ENCODE assay signal across 24 cellular contexts in genomic region chr1:237071641-237072420, GRCh38. TPM values are rescaled to one million over a fixed set of nuclear protein-coding genes. Genes with fewer than 3 reads are reported as not detected.
A peak's percentile ranks its signal among the peaks of the same experiment; 100 is the strongest.
DNase-seq lines count a peak whose midpoint lies in the region; ATAC-seq, FAIRE-seq and TF ChIP-seq lines count a peak whose summit lies in the region.
"Had no signal": no experiment of that assay in that cellular context is flagged by ENCODE, and none has a peak within 500 bp of the region (broad histone marks: within the 10 kb centered on the region; RNA-seq: fewer than 3 reads in every experiment).

No MANE protein-coding gene starts in this region.

- H4K5ac ChIP-seq in H1 (ENCODE audit: insufficient read length, low read depth, low read length): no peak overlapping the region

- TF ChIP-seq CTCF in H1 (IDR thresholded peaks at IDR 0.05; ENCODE audit: control extremely low read depth in 1 of 3, insufficient read depth in 1 of 3, low read depth in 1 of 3, low read length in 3 of 3) (no peak), cardiac muscle cell (IDR thresholded peaks at IDR 0.05; ENCODE audit: low read depth, low read length) (no peak), right atrium auricular region (IDR thresholded peaks at IDR 0.05) (no peak), upper lobe of right lung (IDR thresholded peaks at IDR 0.05) (no peak), testis (IDR thresholded peaks at IDR 0.05) (no peak)

- TF ChIP-seq POLR2A in H1 (IDR thresholded peaks at IDR 0.05; ENCODE audit: control extremely low read depth in 1 of 2, low read depth in 2 of 2, low read length in 2 of 2) (no peak), testis (IDR thresholded peaks at IDR 0.05) (no peak)

- H2BK12ac ChIP-seq in H1 (ENCODE audit: low read depth, low read length): no peak overlapping the region

- no peak overlapping the region for H3K18ac ChIP-seq in H1 (ENCODE audit: extremely low read depth, low read length)

- H3K56ac ChIP-seq in H1 (replicated peaks; ENCODE audit: insufficient read length, low read depth, low read length): no peak overlapping the region

- H4K20me1 ChIP-seq in H1 (replicated peaks in 1 of 2; ENCODE audit: control insufficient read depth in 1 of 2, insufficient read depth in 2 of 2, low read length in 2 of 2): no peaks in the 10 kb centered on the region
- H4K20me1 ChIP-seq: BLaER1 treated with 17β-estradiol and CSF1 and Interleukin-3, amounts not matched to agents 10 nM and 100 nM had no signal

- POLR2A ChIA-PET in H1 (lab: Charles Lee; ENCODE audit: partially characterized antibody): no interaction called here

- no peak overlapping the region for H3K23ac ChIP-seq in H1 (ENCODE audit: insufficient read length)

- no peak overlapping the region for H2BK15ac ChIP-seq in H1 (ENCODE audit: low read length)

- H3K27ac ChIP-seq in H1 (ENCODE audit: low read depth, low read length) (no peak overlapping the region; the same call in 1 of the 2 replicates), cardiac muscle cell (peak overlapping the region; percentile 55), right atrium auricular region (peak overlapping the region; percentile 48 to 59), upper lobe of right lung (no peak overlapping the region), testis (no peak overlapping the region)
- H3K27ac ChIP-seq: A549; BLaER1 treated with 17β-estradiol and CSF1 and Interleukin-3, amounts not matched to agents 10 nM and 100 nM; SJCRH30 had no signal

- H2BK5ac ChIP-seq in H1 (ENCODE audit: low read depth, low read length): no peak overlapping the region

- H3K4me1 ChIP-seq in H1 (replicated peaks in 1 of 4; ENCODE audit: control insufficient read depth in 3 of 4, insufficient read depth in 4 of 4, low read length in 3 of 4) (peaks cover 0 to 3% (median 2%) of the 10 kb centered on the region in 4 experiments; a peak in 2 of 7 replicates), cardiac muscle cell (ENCODE audit: low read depth) (peaks cover 22% of the 10 kb centered on the region), right atrium auricular region (peaks cover 0 to 31% of the 10 kb centered on the region in 2 donors), upper lobe of right lung (no peaks in the 10 kb centered on the region), testis (no peaks in the 10 kb centered on the region)
- H3K4me1 ChIP-seq: A549, SJCRH30 had no signal

- ATAC-seq in upper lobe of right lung: peak; percentile 14
- ATAC-seq: A549, HCT116 had no signal

- no peak overlapping the region for H2BK20ac ChIP-seq in H1 (ENCODE audit: low read length)

- no peak overlapping the region for H3K9ac ChIP-seq in H1 (replicated peaks in 1 of 4; ENCODE audit: extremely low read depth in 1 of 4, low read depth in 3 of 4, low read length in 3 of 4)
- H3K9ac ChIP-seq: BLaER1 treated with 17β-estradiol and CSF1 and Interleukin-3, amounts not matched to agents 10 nM and 100 nM had no signal

- H3K79me2 ChIP-seq in H1 (ENCODE audit: control insufficient read depth in 1 of 2, insufficient read depth in 2 of 2, low read length in 2 of 2): peaks cover 0 to 14% of the 10 kb centered on the region in 2 experiments; a peak in 3 of 4 replicates

- H2BK120ac ChIP-seq in H1 (replicated peaks; ENCODE audit: low read depth, low read length): no peak overlapping the region

- H3K23me2 ChIP-seq in H1 (ENCODE audit: low read depth, low read length): no peaks in the 10 kb centered on the region

- no peak overlapping the region for H4K91ac ChIP-seq in H1 (replicated peaks; ENCODE audit: insufficient read length, low read length)

- H2AK5ac ChIP-seq in H1 (ENCODE audit: low read depth, low read length): no peak overlapping the region

- H3K36me3 ChIP-seq in H1 (ENCODE audit: control insufficient read depth in 2 of 4, insufficient read depth in 4 of 4, low read length in 3 of 4) (no peaks in the 10 kb centered on the region), cardiac muscle cell (no peaks in the 10 kb centered on the region), right atrium auricular region (no peaks in the 10 kb centered on the region), upper lobe of right lung (no peaks in the 10 kb centered on the region), testis (ENCODE audit: low read depth, missing control alignments) (no peaks in the 10 kb centered on the region)
- H3K36me3 ChIP-seq: BLaER1 treated with 17β-estradiol and CSF1 and Interleukin-3, amounts not matched to agents 10 nM and 100 nM; SJCRH30 had no signal

- no peak overlapping the region for H2AFZ ChIP-seq in H1 (ENCODE audit: low read length)

- peaks cover 2% of the 10 kb centered on the region; the same call in 1 of the 2 replicates for H3K79me1 ChIP-seq in H1 (ENCODE audit: low read depth, low read length)

- H3K9me3 ChIP-seq in H1 (ENCODE audit: insufficient read depth in 2 of 2, low read depth in 1 of 2, low read length in 1 of 2): no peaks in the 10 kb centered on the region
- no peaks in the 10 kb centered on the region for H3K9me3 ChIP-seq in cardiac muscle cell (ENCODE audit: low read depth)
- no peaks in the 10 kb centered on the region for H3K9me3 ChIP-seq in right atrium auricular region
- H3K9me3 ChIP-seq in upper lobe of right lung: no peaks in the 10 kb centered on the region
- no peaks in the 10 kb centered on the region for H3K9me3 ChIP-seq in testis
- H3K9me3 ChIP-seq: A549, SJCRH30 had no signal

- no peak overlapping the region for H3K4me3 ChIP-seq in H1 (ENCODE audit: extremely low read depth in 1 of 4, insufficient read depth in 2 of 4, low read depth in 3 of 4, low read length in 4 of 4)
- H3K4me3 ChIP-seq in cardiac muscle cell: no peak overlapping the region
- H3K4me3 ChIP-seq in right atrium auricular region: peak overlapping the region in 1 of 2 donors; percentile 20
- H3K4me3 ChIP-seq in upper lobe of right lung: no peak overlapping the region
- H3K4me3 ChIP-seq in testis: no peak overlapping the region
- H3K4me3 ChIP-seq: A549; BLaER1 treated with 17β-estradiol and CSF1 and Interleukin-3, amounts not matched to agents 10 nM and 100 nM; SJCRH30 had no signal

- TF ChIP-seq RAD21 in H1 (IDR thresholded peaks at IDR 0.05 in 1 of 2, conservative IDR thresholded peaks at IDR 0.05 in 1 of 2; ENCODE audit: low read depth in 2 of 2, low read length in 2 of 2): no peak

- H3K27me3 ChIP-seq in H1 (replicated peaks in 1 of 4; ENCODE audit: control insufficient read depth in 3 of 4, extremely low read depth in 1 of 4, insufficient read depth in 3 of 4, low read length in 3 of 4): no peaks in the 10 kb centered on the region
- H3K27me3 ChIP-seq in cardiac muscle cell: no peaks in the 10 kb centered on the region
- no peaks in the 10 kb centered on the region for H3K27me3 ChIP-seq in right atrium auricular region
- no peaks in the 10 kb centered on the region for H3K27me3 ChIP-seq in upper lobe of right lung
- no peaks in the 10 kb centered on the region for H3K27me3 ChIP-seq in testis
- H3K27me3 ChIP-seq: BLaER1 treated with 17β-estradiol and CSF1 and Interleukin-3, amounts not matched to agents 10 nM and 100 nM; SJCRH30 had no signal

- CTCF ChIA-PET in H1 (lab: Charles Lee; ENCODE audit: partially characterized antibody): interaction anchor here (1.3 kb wide), 1 partner anchor 29 kb away, joined by 5 read pairs; the partner anchor contains the start of gene RYR2

- TF ChIP-seq EP300 in H1 (IDR thresholded peaks at IDR 0.05; ENCODE audit: borderline replicate concordance in 1 of 2, low read depth in 2 of 2, low read length in 2 of 2): no peak

- intact Hi-C loops in upper lobe of right lung (cut with DNase I): no loop called here
- intact Hi-C loops in testis (cut with DNase I; ENCODE audit: low total_unique reads): no loop called here

- H3K4ac ChIP-seq in H1 (replicated peaks; ENCODE audit: insufficient read length, low read depth, low read length): no peak overlapping the region

- peak overlapping the region; percentile 57; the same call in 1 of the 2 replicates for H4K8ac ChIP-seq in H1 (ENCODE audit: extremely low read depth, insufficient read depth, low read length)

- no peak for FAIRE-seq in H1 (lab: Jason Lieb, UNC)
- FAIRE-seq: A549, D721Med, RCC 7860 had no signal

- no peak overlapping the region for H3K4me2 ChIP-seq in H1 (ENCODE audit: insufficient read depth in 1 of 2, low read depth in 2 of 2, low read length in 2 of 2)
- H3K4me2 ChIP-seq: A549; BLaER1 treated with 17β-estradiol and CSF1 and Interleukin-3, amounts not matched to agents 10 nM and 100 nM had no signal

- no peak overlapping the region for H3K14ac ChIP-seq in H1 (ENCODE audit: insufficient read length)

- WGBS in H1 (ENCODE audit: extremely low coverage in 1 of 2, insufficient coverage in 1 of 2, insufficient read length in 1 of 2, insufficient replicate concordance in 2 of 2, low coverage in 1 of 2, low lambda C conversion rate in 2 of 2, missing lambda C conversion rate in 1 of 2), 2 experiments: 89% methylated on average over 22 of the region's 25 CpGs; no CpG with 5 or more reads in 1 of the 2 experiments
- WGBS in testis, 2 donors: 76 to 78% methylated on average over 19 to 25 of the region's 25 CpGs

- DNase-seq in H1 (ENCODE audit: low read depth in 1 of 2, low spot score in 2 of 2) (no peak), cardiac muscle cell (ENCODE audit: low read depth in 1 of 2, low spot score in 1 of 2) (no peak), right atrium auricular region (ENCODE audit: low spot score) (no peak), upper lobe of right lung (no peak), foreskin melanocyte (no peak), testis (no peak), midbrain (lab: John Stamatoyannopoulos, UW) (no peak)
- DNase-seq: AML-193; CD4-positive, alpha-beta T cell; GOT3; IMR-90; KG1; MM.1S; NCI-H2029; NCI-H446; NCI-H524 treated with DMSO at 0.1 percent for 48 hours; NCI-H774; SJCRH30 had no signal

TF ChIP-seq in H1, 55 proteins besides CTCF, POLR2A, EP300 and RAD21:
- TF ChIP-seq ASH2L (IDR thresholded peaks at IDR 0.05; ENCODE audit: low read length): no peak
- TF ChIP-seq TAF7 (optimal IDR thresholded peaks at IDR 0.05; ENCODE audit: borderline replicate concordance, low read depth, low read length): no peak
- no peak for TF ChIP-seq TAF1 (IDR thresholded peaks at IDR 0.05; ENCODE audit: low read depth, low read length)
- TF ChIP-seq BACH1 (IDR thresholded peaks at IDR 0.05; ENCODE audit: low read length): no peak

RNA-seq across cellular contexts. Expression of gene RYR2, which starts 29.8 kb away (rescaled TPM):
- total RNA-seq in H1 (2021; fragmentation: NEBNext Ultra II Directional; extraction: Animal tissue kit (Norgen Biotek cat#: 25700)): 4.4 and 4.7 TPM in 2 replicates
- polyA plus RNA-seq in H1 (2011; rRNA removed): 1.0 and 1.3 TPM in 2 replicates
- polyA plus RNA-seq in H1 (2011; cell fraction: cytosol; rRNA removed): 2.1 TPM
- 3.0 TPM for polyA plus RNA-seq in H1 (2011; cell fraction: nucleus; rRNA removed)
- polyA plus RNA-seq in H1 (2012, experiment 1 of 2): 1.5 to 2.9 TPM (median 1.9 TPM) in 4 replicates
- polyA plus RNA-seq in H1 (2012, experiment 2 of 2): 0.22 TPM
- 3.9 TPM for polyA plus RNA-seq in H1 (2013, experiment 1 of 2)
- 3.1 TPM for polyA plus RNA-seq in H1 (2013, experiment 2 of 2)
- 11.5 and 11.6 TPM in 2 replicates for polyA minus RNA-seq in H1 (2011; rRNA and poly(A)+ RNA removed)
- polyA minus RNA-seq in H1 (2011; cell fraction: cytosol; rRNA and poly(A)+ RNA removed): 3.5 TPM
- polyA minus RNA-seq in H1 (2011; cell fraction: nucleus; rRNA and poly(A)+ RNA removed): 25.2 TPM
- 87.1 and 155 TPM in 2 replicates for total RNA-seq in cardiac muscle cell
- polyA plus RNA-seq in cardiac muscle cell: 29.8 and 34.4 TPM in 2 replicates
- 100 to 1,000 TPM; 392 to 756 TPM for total RNA-seq in right atrium auricular region
- total RNA-seq in upper lobe of right lung: 7.8 TPM
- 1 to 10 TPM; 9.1 to 9.5 TPM for total RNA-seq in testis
- polyA plus RNA-seq in testis (ENCODE audit: insufficient read depth, low read depth, low replicate concordance): 5.4 TPM
- total RNA-seq: CD4-positive, alpha-beta T cell; G401; IMR-90 had no signal
- polyA plus RNA-seq: IMR-90 had no signal

Comparison
In these comparisons a context has a peak if more than half of its experiments do, and no peak if none do; other contexts are left out.
1. H3K27ac ChIP-seq: peak in cardiac muscle cell (single experiment) and right atrium auricular region (2 of 2); none in H1 (single experiment), upper lobe of right lung (single experiment) and testis (0 of 2).